18 cellular contexts compared by ENCODE assay signal in the genomic region with DNA sequence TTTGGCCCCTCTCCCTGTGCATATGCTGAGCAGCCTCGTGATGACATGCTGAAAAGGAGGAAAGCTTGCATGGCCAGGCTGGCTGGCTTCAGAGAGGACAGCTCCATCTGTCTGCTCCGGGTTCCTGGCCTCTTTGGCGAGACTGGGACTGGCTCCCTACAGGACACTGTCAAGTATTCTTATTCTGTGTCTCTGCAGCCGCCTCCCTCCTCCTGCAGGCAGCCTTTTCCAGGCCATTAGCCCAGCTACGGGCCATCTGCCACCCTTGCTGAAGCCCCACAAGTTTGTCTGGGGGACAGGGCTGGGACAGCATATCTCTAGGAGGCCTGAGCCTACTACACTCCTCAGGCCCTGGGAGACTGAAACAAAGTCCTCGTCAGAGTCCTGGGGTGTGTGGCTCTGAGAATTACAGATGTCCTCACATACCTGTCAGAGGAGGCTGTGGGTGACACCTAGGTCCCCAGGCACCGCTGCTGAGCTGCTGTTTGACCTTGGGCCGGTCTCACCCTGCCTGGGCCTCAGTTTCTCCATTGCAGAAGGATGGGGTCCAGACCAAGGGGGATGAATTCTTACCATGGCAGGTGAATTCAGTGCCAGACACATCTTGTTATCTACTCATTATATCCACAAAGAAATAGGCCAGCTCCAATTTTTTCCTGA. TPM values are rescaled to one million over a fixed set of nuclear protein-coding genes. Genes with fewer than 3 reads are reported as not detected.
DNase-seq lines count a peak whose midpoint lies in the region; ATAC-seq and TF ChIP-seq lines count a peak whose summit lies in the region.
"Had no signal": no experiment of that assay in that cellular context is flagged by ENCODE, and none has a peak within 500 bp of the region (broad histone marks: within the 10 kb centered on the region; RNA-seq: fewer than 3 reads in every experiment).

No MANE protein-coding gene starts in this region.

- peaks cover 0 to 31% (median 16%) of the 10 kb centered on the region in 3 experiments for H3K27me3 ChIP-seq in neuronal stem cell (ENCODE audit: control insufficient read depth in 3 of 3, insufficient read depth in 3 of 3, low read depth in 1 of 3, low read length in 3 of 3)

- DNase-seq in CD14-positive monocyte (ENCODE audit: low spot score): peak; percentile 31
- peak; percentile 32 for DNase-seq in DMS 273 treated with DMSO at 0.1 percent for 48 hours (lab: John Stamatoyannopoulos, UW)
- peak; percentile 92 for DNase-seq in cerebellum (ENCODE audit: low spot score)
- no peak for DNase-seq in neuronal stem cell (ENCODE audit: low spot score)
- DNase-seq in T-cell: no peak
- no peak for DNase-seq in NCI-H1417 (lab: John Stamatoyannopoulos, UW)
- DNase-seq in HFFc6: no peak
- DNase-seq: ACHN; AML-193; Caco-2; CD4-positive, CD25-positive, alpha-beta regulatory T cell; DMS53; NCI-H1105 treated with DMSO at 0.1 percent for 48 hours; NCI-H187; NCI-H774; PC-3 had no signal

- H3K4me3 ChIP-seq in neuronal stem cell (ENCODE audit: low read length in 2 of 2): no peak overlapping the region

- H3K27ac Mint-ChIP-seq in CD14-positive monocyte: no peak overlapping the region
- H3K27ac Mint-ChIP-seq in T-cell: no peak overlapping the region
- no peak overlapping the region for H3K27ac Mint-ChIP-seq in HFFc6
- H3K27ac Mint-ChIP-seq: CD4-positive, CD25-positive, alpha-beta regulatory T cell had no signal

- no peak overlapping the region for H4K8ac ChIP-seq in neuronal stem cell (ENCODE audit: low read depth, low read length)

- no CpG with 5 or more reads among the region's 8 CpGs for WGBS in neuronal stem cell (ENCODE audit: extremely low coverage in 2 of 2, insufficient read length in 2 of 2, insufficient replicate concordance in 1 of 2), 2 donors

- CTCF ChIA-PET in T-cell (lab: Charles Lee): no interaction called here

- no peak overlapping the region for H3K23ac ChIP-seq in neuronal stem cell (ENCODE audit: low read depth, low read length, poor library complexity)

- H3K9ac ChIP-seq in neuronal stem cell (ENCODE audit: low read depth, low read length, poor library complexity): no peak overlapping the region

- no peak overlapping the region for H2BK120ac ChIP-seq in neuronal stem cell (ENCODE audit: low read depth, low read length)

- TF ChIP-seq CTCF in CD14-positive monocyte (IDR thresholded peaks at IDR 0.05) (no peak), HFFc6 (IDR thresholded peaks at IDR 0.05) (no peak)

- H3K4me1 ChIP-seq in neuronal stem cell (ENCODE audit: control insufficient read depth in 2 of 2, insufficient read depth in 1 of 2, low read depth in 1 of 2, low read length in 2 of 2): peaks cover 0 to 4% of the 10 kb centered on the region in 2 donors
- H3K4me1 ChIP-seq: Caco-2 had no signal

- no peaks in the 10 kb centered on the region for H3K4me1 Mint-ChIP-seq in CD14-positive monocyte
- peaks cover 1 to 4% (median 3%) of the 10 kb centered on the region in 3 donors for H3K4me1 Mint-ChIP-seq in T-cell
- H3K4me1 Mint-ChIP-seq in HFFc6 (ENCODE audit: low read depth): no peaks in the 10 kb centered on the region

- H3K36me3 ChIP-seq in neuronal stem cell (replicated peaks in 1 of 2; ENCODE audit: control insufficient read depth in 2 of 2, insufficient read depth in 2 of 2, low read length in 2 of 2): no peaks in the 10 kb centered on the region

- H3K9me3 Mint-ChIP-seq in CD14-positive monocyte (peaks cover 3 to 12% (median 8%) of the 10 kb centered on the region in 7 donors), T-cell (peaks cover 0 to 13% (median 13%) of the 10 kb centered on the region in 3 donors), HFFc6 (peaks cover 12% of the 10 kb centered on the region)

- H3K4me2 ChIP-seq in neuronal stem cell (ENCODE audit: insufficient read depth, low read length, poor library complexity, severe bottlenecking): no peak overlapping the region

- no peak overlapping the region for H3K14ac ChIP-seq in neuronal stem cell (ENCODE audit: low read length)

- no peak overlapping the region for H4K91ac ChIP-seq in neuronal stem cell (ENCODE audit: low read depth, low read length, poor library complexity)

- no peaks in the 10 kb centered on the region for H3K79me1 ChIP-seq in neuronal stem cell (ENCODE audit: low read depth, low read length)

- H2BK5ac ChIP-seq in neuronal stem cell (ENCODE audit: low read length): no peak overlapping the region

- H3K36me3 Mint-ChIP-seq in CD14-positive monocyte: no peaks in the 10 kb centered on the region
- H3K36me3 Mint-ChIP-seq in T-cell: peaks cover 6% of the 10 kb centered on the region
- H3K36me3 Mint-ChIP-seq in HFFc6 (ENCODE audit: low read depth): peaks cover 5% of the 10 kb centered on the region; the same call in 1 of the 2 replicates

- H3K4ac ChIP-seq in neuronal stem cell (ENCODE audit: low read length): no peak overlapping the region

- H2BK12ac ChIP-seq in neuronal stem cell (ENCODE audit: low read length): no peak overlapping the region

- H3K27me3 Mint-ChIP-seq in CD14-positive monocyte (ENCODE audit: low read depth in 3 of 3) (peaks cover 14 to 27% (median 19%) of the 10 kb centered on the region in 3 donors), T-cell (peaks cover 8 to 18% of the 10 kb centered on the region in 2 donors), HFFc6 (ENCODE audit: insufficient read depth) (peaks cover 31% of the 10 kb centered on the region)

- peak overlapping the region; percentile 41 for H3K18ac ChIP-seq in neuronal stem cell (ENCODE audit: low read length)

- no peak for ATAC-seq in T-cell (replicated peaks in 1 of 4)
- ATAC-seq: HCT116, PC-3 had no signal

- no peaks in the 10 kb centered on the region for H3K9me3 ChIP-seq in neuronal stem cell (replicated peaks in 1 of 2; ENCODE audit: control insufficient read depth in 2 of 2, insufficient read depth in 1 of 2, low read depth in 1 of 2, low read length in 2 of 2)

- POLR2A ChIA-PET in T-cell (lab: Charles Lee): no interaction called here

- peak overlapping the region; percentile 8 for H2AK5ac ChIP-seq in neuronal stem cell (ENCODE audit: low read depth, low read length)

- intact Hi-C loops in CD14-positive monocyte (cut with micrococcal nuclease): no loop called here

- no peak overlapping the region for H2BK15ac ChIP-seq in neuronal stem cell (ENCODE audit: low read length)

- H3K4me3 Mint-ChIP-seq in CD14-positive monocyte (no peak overlapping the region), T-cell (no peak overlapping the region), HFFc6 (no peak overlapping the region)
- H3K4me3 Mint-ChIP-seq: CD4-positive, CD25-positive, alpha-beta regulatory T cell had no signal

- no peak overlapping the region for H2AFZ ChIP-seq in neuronal stem cell (ENCODE audit: low read length)

- H3K27ac ChIP-seq in neuronal stem cell (replicated peaks; ENCODE audit: low read length): no peak overlapping the region
- H3K27ac ChIP-seq: HL-60 had no signal

RNA-seq across cellular contexts. Expression of a gene that starts 11.0 kb away (rescaled TPM):
- polyA plus RNA-seq in CD14-positive monocyte: not detected
- total RNA-seq in cerebellum (not detected), T-cell (not detected)
- polyA plus RNA-seq in neuronal stem cell (2013, experiment 1 of 2): not detected
- not detected for polyA plus RNA-seq in neuronal stem cell (2013, experiment 2 of 2)
- not detected for total RNA-seq in HFFc6 (2021; fragmentation: NEBNext Ultra II Directional; extraction: Animal tissue kit (Norgen Biotek cat#: 25700))
- total RNA-seq: Caco-2; CD4-positive, CD25-positive, alpha-beta regulatory T cell; PC-3 had no signal
- polyA plus RNA-seq: CD4-positive, CD25-positive, alpha-beta regulatory T cell had no signal

RNA-seq across cellular contexts. Expression of a gene that starts 24.6 kb away (rescaled TPM):
- polyA plus RNA-seq in CD14-positive monocyte: not detected
- total RNA-seq in cerebellum: 0.27 TPM
- not detected for polyA plus RNA-seq in neuronal stem cell (2013, experiment 1 of 2)
- not detected for polyA plus RNA-seq in neuronal stem cell (2013, experiment 2 of 2)
- not detected for total RNA-seq in T-cell
- not detected for total RNA-seq in HFFc6 (2021; fragmentation: NEBNext Ultra II Directional; extraction: Animal tissue kit (Norgen Biotek cat#: 25700))
- total RNA-seq: Caco-2; CD4-positive, CD25-positive, alpha-beta regulatory T cell; PC-3 had no signal
- polyA plus RNA-seq: CD4-positive, CD25-positive, alpha-beta regulatory T cell had no signal

RNA-seq across cellular contexts. Expression of a gene that starts 42.5 kb away (rescaled TPM):
- polyA plus RNA-seq in CD14-positive monocyte: 1 to 10 TPM; 3.1 to 6.8 TPM
- 31.9 TPM for total RNA-seq in cerebellum
- polyA plus RNA-seq in neuronal stem cell (2013, experiment 1 of 2): 9.5 TPM
- 9.7 TPM for polyA plus RNA-seq in neuronal stem cell (2013, experiment 2 of 2)
- 10 to 100 TPM; 11.2 to 41.5 (median 20.9) TPM for total RNA-seq in T-cell
- total RNA-seq in HFFc6 (2021; fragmentation: NEBNext Ultra II Directional; extraction: Animal tissue kit (Norgen Biotek cat#: 25700)): 10 to 100 TPM; 32.6 to 42.6 (median 36.7) TPM

Comparison
In these comparisons a context has a peak if more than half of its experiments do, and no peak if none do; other contexts are left out.
1. DNase-seq: peak in CD14-positive monocyte (single experiment), DMS 273 treated with DMSO at 0.1 percent for 48 hours (single experiment) and cerebellum (single experiment); none in neuronal stem cell (single experiment), T-cell (0 of 34), NCI-H1417 (0 of 3) and HFFc6 (single experiment).